Comparison of ENCODE assay signal across 2 cellular contexts in the genomic region with DNA sequence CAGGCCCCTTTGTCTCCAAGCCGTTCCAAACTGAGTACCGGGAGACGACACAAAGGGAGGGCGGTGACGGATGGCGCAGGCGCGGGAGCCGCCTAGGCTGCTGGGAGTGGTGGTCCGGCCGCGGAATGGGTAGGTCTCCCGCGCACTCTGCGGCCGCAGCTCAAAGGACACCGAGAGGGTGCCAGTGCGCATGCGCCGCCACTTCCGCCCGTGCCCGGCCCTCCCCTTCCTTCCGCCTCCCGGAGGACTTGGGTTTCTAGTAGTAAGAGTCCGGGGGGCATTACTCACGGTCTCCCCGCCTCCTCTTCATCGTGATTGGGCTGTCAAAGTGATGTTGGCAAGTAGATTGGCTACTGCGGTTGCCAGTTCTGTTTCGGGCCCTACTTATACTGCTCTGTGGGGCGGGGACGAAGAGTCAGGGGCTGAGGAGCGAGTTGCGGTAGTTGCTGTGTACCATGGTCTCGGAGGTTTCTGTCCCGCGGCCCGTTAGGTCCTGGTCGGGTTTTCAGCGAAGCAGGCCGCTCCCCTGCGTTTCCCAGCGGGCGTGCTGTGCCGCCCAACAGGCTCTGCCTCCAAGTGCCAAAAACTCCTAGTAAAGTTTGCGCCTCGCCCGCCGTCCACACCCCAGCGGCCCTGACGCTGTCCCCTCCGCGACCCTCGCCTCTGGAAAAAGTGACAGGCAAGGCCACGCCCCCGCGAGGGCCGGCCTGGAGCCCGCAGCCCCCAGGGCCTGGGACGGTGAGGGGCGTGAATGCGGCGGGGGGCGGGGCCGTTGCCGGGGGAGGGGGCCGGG.
TF ChIP-seq lines count a peak whose summit lies in the region.

No MANE protein-coding gene starts in this region.

TF ChIP-seq in HCT116, 20 proteins besides CTCF, POLR2A, EP300 and RAD21 (continued from another document):
- TF ChIP-seq POLR2AphosphoS5 (IDR thresholded peaks at IDR 0.05; ENCODE audit: low read depth, low read length) (peak; percentile 97), EGR1 (IDR thresholded peaks at IDR 0.05; ENCODE audit: low read depth) (no peak), TCF7L2 (IDR thresholded peaks at IDR 0.05; ENCODE audit: borderline replicate concordance, extremely low read depth, insufficient read depth, insufficient read length) (peak; percentile 94), YY1 (IDR thresholded peaks at IDR 0.05; ENCODE audit: extremely low read depth, insufficient replicate concordance, low read depth, low read length) (peak; percentile 6)
TF ChIP-seq in HCT116: peak in this region for 3.

TF ChIP-seq in neural cell, 6 proteins besides CTCF, POLR2A, EP300 and RAD21 (continued from another document):
- TF ChIP-seq POLR2AphosphoS5 (IDR thresholded peaks at IDR 0.05) (peak; percentile 96), EZH2 (IDR thresholded peaks at IDR 0.05; ENCODE audit: borderline replicate concordance, insufficient read depth, low read length, poor library complexity, severe bottlenecking) (no peak)
